ENCODE assay signal across 11 cellular contexts in genomic region chr7:127900735-127901685, GRCh38.
DNase-seq lines count a peak whose midpoint lies in the region; ATAC-seq and TF ChIP-seq lines count a peak whose summit lies in the region.
"Had no signal": no experiment of that assay in that cellular context is flagged by ENCODE, and none has a peak within 500 bp of the region (broad histone marks: within the 10 kb centered on the region; RNA-seq: fewer than 3 reads in every experiment).

No MANE protein-coding gene starts in this region.

- no CpG with 5 or more reads among the region's 5 CpGs for WGBS in iPS DF 6.9 (ENCODE audit: insufficient coverage, insufficient read length)
- WGBS in trophoblast cell (ENCODE audit: extremely low coverage, insufficient coverage, insufficient read length) = no CpG with 5 or more reads among the region's 5 CpGs

- H3K4me2 ChIP-seq in BLaER1 (peak overlapping the region; percentile 60), OCI-LY3 (ENCODE audit: low read length) (peak overlapping the region; percentile 2; the same call in 1 of the 2 replicates), trophoblast cell (ENCODE audit: low read length) (no peak overlapping the region)

- no peaks in the 10 kb centered on the region for H3K27me3 ChIP-seq in BLaER1
- no peaks in the 10 kb centered on the region for H3K27me3 ChIP-seq in OCI-LY3 (ENCODE audit: low read depth, low read length)
- H3K27me3 ChIP-seq in iPS DF 6.9 (ENCODE audit: control insufficient read depth, insufficient read depth, low read length) = no peaks in the 10 kb centered on the region
- no peaks in the 10 kb centered on the region for H3K27me3 ChIP-seq in trophoblast cell (ENCODE audit: insufficient read depth, low read length)
- H3K27me3 ChIP-seq: esophagus muscularis mucosa had no signal

- no peak overlapping the region for H3K23ac ChIP-seq in trophoblast cell (ENCODE audit: low read length)

- H2AFZ ChIP-seq in OCI-LY3 (ENCODE audit: low read depth, low read length) (no peak overlapping the region), trophoblast cell (ENCODE audit: insufficient read depth, low read length, poor library complexity) (no peak overlapping the region)

- H2BK12ac ChIP-seq in trophoblast cell (ENCODE audit: low read length) = no peak overlapping the region

- H3K36me3 ChIP-seq in BLaER1 (peaks cover 38% of the 10 kb centered on the region), OCI-LY3 (replicated peaks; ENCODE audit: low read depth, low read length) (peaks cover 37% of the 10 kb centered on the region), iPS DF 6.9 (ENCODE audit: control insufficient read depth, insufficient read depth, low read length) (no peaks in the 10 kb centered on the region), trophoblast cell (ENCODE audit: control insufficient read depth in 1 of 2, insufficient read depth in 2 of 2, low read length in 2 of 2) (no peaks in the 10 kb centered on the region)

- H2BK5ac ChIP-seq in trophoblast cell (ENCODE audit: low read depth, low read length, poor library complexity) = no peak overlapping the region

- H4K12ac ChIP-seq in trophoblast cell (ENCODE audit: low read depth, low read length) = no peak overlapping the region

- H3K4me3 ChIP-seq in BLaER1 = no peak overlapping the region
- H3K4me3 ChIP-seq in OCI-LY3 (ENCODE audit: low read length) = no peak overlapping the region
- no peak overlapping the region for H3K4me3 ChIP-seq in iPS DF 6.9 (ENCODE audit: low read length)
- no peak overlapping the region for H3K4me3 ChIP-seq in trophoblast cell (ENCODE audit: low read depth, low read length)
- H3K4me3 ChIP-seq: esophagus muscularis mucosa had no signal

- H3K9ac ChIP-seq in BLaER1 (no peak overlapping the region), OCI-LY3 (ENCODE audit: low read length) (no peak overlapping the region), trophoblast cell (ENCODE audit: low read length) (no peak overlapping the region)

- H3K4me1 Mint-ChIP-seq in type B pancreatic cell (ENCODE audit: unreplicated experiment) = peaks cover 36% of the 10 kb centered on the region

- no peak overlapping the region for H3K18ac ChIP-seq in trophoblast cell (ENCODE audit: low read length)

- H3K79me2 ChIP-seq in OCI-LY3 (ENCODE audit: low read length) = peaks cover 54% of the 10 kb centered on the region
- no peaks in the 10 kb centered on the region for H3K79me2 ChIP-seq in trophoblast cell (ENCODE audit: control insufficient read depth, insufficient read depth, low read length, poor library complexity)

- no peak overlapping the region for H3K27ac Mint-ChIP-seq in type B pancreatic cell

- H3K9me3 ChIP-seq in BLaER1 = no peaks in the 10 kb centered on the region
- no peaks in the 10 kb centered on the region for H3K9me3 ChIP-seq in OCI-LY3 (ENCODE audit: insufficient read depth, low read length)
- H3K9me3 ChIP-seq in iPS DF 6.9 (ENCODE audit: control insufficient read depth, insufficient read depth, low read length) = no peaks in the 10 kb centered on the region
- H3K9me3 ChIP-seq in trophoblast cell (ENCODE audit: insufficient read depth, low read depth, low read length) = no peaks in the 10 kb centered on the region
- H3K9me3 ChIP-seq: esophagus muscularis mucosa had no signal

- H2BK120ac ChIP-seq in trophoblast cell (ENCODE audit: insufficient read depth, low read length, poor library complexity) = no peak overlapping the region

- H3K14ac ChIP-seq in trophoblast cell (ENCODE audit: low read length) = no peak overlapping the region

- H4K20me1 ChIP-seq in BLaER1 = peaks cover 33% of the 10 kb centered on the region
- H4K20me1 ChIP-seq in OCI-LY3 (ENCODE audit: insufficient read depth, low read length) = peaks cover 61% of the 10 kb centered on the region

- H3K27ac ChIP-seq in BLaER1 (no peak overlapping the region), OCI-LY3 (ENCODE audit: low read length) (0 out of 2 replicates have a peak overlapping the region, but pooled peaks have one; percentile 4), iPS DF 6.9 (ENCODE audit: low read length) (no peak overlapping the region), trophoblast cell (ENCODE audit: low read depth, low read length) (no peak overlapping the region)
- H3K27ac ChIP-seq: esophagus muscularis mucosa had no signal

- H3K9me3 Mint-ChIP-seq in type B pancreatic cell = no peaks in the 10 kb centered on the region

- peak; percentile 18 for DNase-seq in iPS DF 6.9 (ENCODE audit: low read depth, low spot score)
- no peak for DNase-seq in type B pancreatic cell (ENCODE audit: extremely low spot score, unreplicated experiment)
- DNase-seq in trophoblast cell = no peak
- DNase-seq in RPMI8226 = no peak
- DNase-seq: activated gamma-delta T cell treated with Interleukin-2 at 50 U/mL for 16 hours, NCI-H526 had no signal

- no peak overlapping the region for H4K8ac ChIP-seq in trophoblast cell (ENCODE audit: low read depth, low read length)

- H3K79me1 ChIP-seq in trophoblast cell (ENCODE audit: low read length) = peaks cover 2% of the 10 kb centered on the region

- H3K4ac ChIP-seq in trophoblast cell (ENCODE audit: low read depth, low read length) = no peak overlapping the region

- ATAC-seq in GM21528 (IDR thresholded peaks at IDR 0.05; ENCODE audit: low FRiP score, unreplicated experiment) = peak; percentile 49
- ATAC-seq in HG03521 (IDR thresholded peaks at IDR 0.05; ENCODE audit: unreplicated experiment) = no peak

- H4K91ac ChIP-seq in trophoblast cell (ENCODE audit: low read depth, low read length) = no peak overlapping the region

- no peaks in the 10 kb centered on the region for H3K27me3 Mint-ChIP-seq in type B pancreatic cell

- H3K4me1 ChIP-seq in BLaER1 = peaks cover 44% of the 10 kb centered on the region
- peaks cover 26% of the 10 kb centered on the region for H3K4me1 ChIP-seq in OCI-LY3 (ENCODE audit: low read length)
- H3K4me1 ChIP-seq in iPS DF 6.9 (ENCODE audit: control insufficient read depth, insufficient read depth, low read length) = peaks cover 8% of the 10 kb centered on the region; the same call in 1 of the 2 replicates
- peaks cover 11 to 18% of the 10 kb centered on the region in 2 experiments for H3K4me1 ChIP-seq in trophoblast cell (ENCODE audit: control insufficient read depth in 1 of 2, insufficient read depth in 2 of 2, low read length in 2 of 2)

- H2AK5ac ChIP-seq in trophoblast cell (ENCODE audit: low read length) = no peak overlapping the region

- no peak for TF ChIP-seq CTCF in OCI-LY3 (IDR thresholded peaks at IDR 0.05; ENCODE audit: low read depth, low read length)
- TF ChIP-seq CTCF in type B pancreatic cell (conservative IDR thresholded peaks at IDR 0.05) = no peak

- peaks cover 11% of the 10 kb centered on the region for H3K36me3 Mint-ChIP-seq in type B pancreatic cell

- no peak overlapping the region for H3K4me3 Mint-ChIP-seq in type B pancreatic cell
